ENCODE assay signal across 12 cellular contexts in genomic region chr17:49647256-49647585, GRCh38. TPM values are rescaled to one million over a fixed set of nuclear protein-coding genes. Genes with fewer than 3 reads are reported as not detected.
DNase-seq lines count a peak whose midpoint lies in the region; ATAC-seq, FAIRE-seq and TF ChIP-seq lines count a peak whose summit lies in the region.
"Had no signal": no experiment of that assay in that cellular context is flagged by ENCODE, and none has a peak within 500 bp of the region (broad histone marks: within the 10 kb centered on the region; RNA-seq: fewer than 3 reads in every experiment).

No MANE protein-coding gene starts in this region.

- no peak for DNase-seq in activated CD8-positive, alpha-beta memory T cell treated with anti-CD3 and anti-CD28 coated beads, Interleukin-2, amount 10 ng/mL, durations not matched to agents 7 days and 5 days
- no peak for DNase-seq in activated CD8-positive, alpha-beta memory T cell treated with anti-CD3 and anti-CD28 coated beads, Interleukin-2, amount 50 U/mL, for 4 hours
- no peak for DNase-seq in activated naive CD8-positive, alpha-beta T cell treated with anti-CD3 and anti-CD28 coated beads, Interleukin-2, amount 10 ng/mL, durations not matched to agents 7 days and 5 days
- DNase-seq in keratinocyte (ENCODE audit: low read depth, low spot score) (no peak), tibial artery (no peak), COLO668 (lab: John Stamatoyannopoulos, UW; ENCODE audit: unreplicated experiment) (no peak)
- no peak for DNase-seq in effector CD8-positive, alpha-beta T cell (lab: John Stamatoyannopoulos, UW)
- no peak for DNase-seq in CD8-positive, alpha-beta T cell
- DNase-seq: activated CD4-positive, alpha-beta T cell treated with anti-CD3 and anti-CD28 coated beads for 1 hour; DND-41; NCI-H510A treated with DMSO at 0.1 percent for 48 hours had no signal

- H3K9me3 ChIP-seq in keratinocyte (ENCODE audit: control insufficient read depth, low read depth, low read length) (no peaks in the 10 kb centered on the region), tibial artery (no peaks in the 10 kb centered on the region)
- H3K9me3 ChIP-seq in CD8-positive, alpha-beta T cell (ENCODE audit: low read length): no peaks in the 10 kb centered on the region
- H3K9me3 ChIP-seq: adrenal gland had no signal

- H3K36me3 ChIP-seq in keratinocyte (ENCODE audit: control insufficient read depth in 2 of 2, extremely low read depth in 1 of 2, insufficient read depth in 2 of 2, low read length in 2 of 2): no peaks in the 10 kb centered on the region
- no peaks in the 10 kb centered on the region for H3K36me3 ChIP-seq in tibial artery
- H3K36me3 ChIP-seq in CD8-positive, alpha-beta T cell (ENCODE audit: insufficient read depth, low read length): no peaks in the 10 kb centered on the region
- H3K36me3 ChIP-seq: adrenal gland had no signal

- no peaks in the 10 kb centered on the region for H3K27me3 Mint-ChIP-seq in activated CD8-positive, alpha-beta memory T cell treated with anti-CD3 and anti-CD28 coated beads, Interleukin-2, amount 10 ng/mL, durations not matched to agents 7 days and 5 days
- H3K27me3 Mint-ChIP-seq in activated naive CD8-positive, alpha-beta T cell treated with anti-CD3 and anti-CD28 coated beads, Interleukin-2, amount 10 ng/mL, durations not matched to agents 7 days and 5 days: no peaks in the 10 kb centered on the region
- H3K27me3 Mint-ChIP-seq in CD8-positive, alpha-beta T cell (ENCODE audit: low read depth): no peaks in the 10 kb centered on the region

- POLR2A ChIA-PET in activated naive CD8-positive, alpha-beta T cell treated with anti-CD3 and anti-CD28 coated beads, Interleukin-2, amount 10 ng/mL, durations not matched to agents 7 days and 5 days (lab: Charles Lee): no interaction called here
- POLR2A ChIA-PET in CD8-positive, alpha-beta T cell (lab: Charles Lee): interaction anchor here (1.0 kb wide), 1 partner anchor 27 kb away, joined by 4 read pairs; no protein-coding TSS in a partner anchor

- no peak overlapping the region for H3K27ac Mint-ChIP-seq in activated CD8-positive, alpha-beta memory T cell treated with anti-CD3 and anti-CD28 coated beads, Interleukin-2, amount 10 ng/mL, durations not matched to agents 7 days and 5 days
- peak overlapping the region; percentile 71 for H3K27ac Mint-ChIP-seq in activated naive CD8-positive, alpha-beta T cell treated with anti-CD3 and anti-CD28 coated beads, Interleukin-2, amount 10 ng/mL, durations not matched to agents 7 days and 5 days
- no peak overlapping the region for H3K27ac Mint-ChIP-seq in CD8-positive, alpha-beta T cell

- peaks cover 22% of the 10 kb centered on the region for H3K79me2 ChIP-seq in keratinocyte (ENCODE audit: control insufficient read depth, insufficient read depth, low read length)

- ATAC-seq in activated CD8-positive, alpha-beta memory T cell treated with anti-CD3 and anti-CD28 coated beads, Interleukin-2, amount 10 ng/mL, durations not matched to agents 7 days and 5 days: peak; percentile 10
- no peak for ATAC-seq in activated naive CD8-positive, alpha-beta T cell treated with anti-CD3 and anti-CD28 coated beads, Interleukin-2, amount 10 ng/mL, durations not matched to agents 7 days and 5 days (ENCODE audit: low read depth)
- no peak for ATAC-seq in CD8-positive, alpha-beta T cell

- H2AFZ ChIP-seq in keratinocyte (ENCODE audit: control insufficient read depth, low read length): no peak overlapping the region

- H3K27ac ChIP-seq in keratinocyte (ENCODE audit: control insufficient read depth, insufficient read depth, low read length) (peak overlapping the region; percentile 83), tibial artery (peak overlapping the region; percentile 86 to 90)
- H3K27ac ChIP-seq in CD8-positive, alpha-beta T cell (ENCODE audit: low read depth, low read length): no peak overlapping the region

- H3K4me3 Mint-ChIP-seq in activated CD8-positive, alpha-beta memory T cell treated with anti-CD3 and anti-CD28 coated beads, Interleukin-2, amount 10 ng/mL, durations not matched to agents 7 days and 5 days: no peak overlapping the region
- H3K4me3 Mint-ChIP-seq in activated naive CD8-positive, alpha-beta T cell treated with anti-CD3 and anti-CD28 coated beads, Interleukin-2, amount 10 ng/mL, durations not matched to agents 7 days and 5 days: peak overlapping the region; percentile 31
- no peak overlapping the region for H3K4me3 Mint-ChIP-seq in CD8-positive, alpha-beta T cell

- intact Hi-C loops in tibial artery (cut with DNase I; ENCODE audit: low total_unique reads): no loop called here
- intact Hi-C loops in CD8-positive, alpha-beta T cell (cut with DNase I, micrococcal nuclease): no loop called here

- H3K4me3 ChIP-seq in keratinocyte (ENCODE audit: control insufficient read depth in 2 of 3, extremely low read depth in 1 of 3, insufficient read depth in 2 of 3, low read depth in 1 of 3, low read length in 3 of 3) (peak overlapping the region in 2 of 3 experiments; percentile 23 to 29), tibial artery (peak overlapping the region; percentile 36 to 37)
- H3K4me3 ChIP-seq in CD8-positive, alpha-beta T cell (ENCODE audit: low read depth, low read length): no peak overlapping the region

- dilution Hi-C loops in keratinocyte (cut with MboI; ENCODE audit: extremely low pct_ligation_motif_present, low sequenced_read_pairs): no loop called here

- no peaks in the 10 kb centered on the region for H4K20me1 ChIP-seq in keratinocyte (ENCODE audit: control insufficient read depth, extremely low read depth, insufficient read depth, low read length)

- no peak overlapping the region for H3K9ac ChIP-seq in keratinocyte (ENCODE audit: control insufficient read depth, extremely low read depth, insufficient read depth, low read length)

- H3K27me3 ChIP-seq in keratinocyte (ENCODE audit: control insufficient read depth, extremely low read depth, insufficient read depth, low read length) (no peaks in the 10 kb centered on the region), tibial artery (no peaks in the 10 kb centered on the region)
- H3K27me3 ChIP-seq in CD8-positive, alpha-beta T cell (ENCODE audit: insufficient read depth, low read length): no peaks in the 10 kb centered on the region
- H3K27me3 ChIP-seq: adrenal gland had no signal

- TF ChIP-seq CTCF in keratinocyte (optimal IDR thresholded peaks at IDR 0.05 in 1 of 3, IDR thresholded peaks at IDR 0.05 in 1 of 3, conservative IDR thresholded peaks at IDR 0.05 in 1 of 3; ENCODE audit: extremely low read depth in 1 of 3, insufficient read depth in 2 of 3, low read length in 3 of 3): no peak
- no peak for TF ChIP-seq CTCF in tibial artery (IDR thresholded peaks at IDR 0.05)
- TF ChIP-seq CTCF in CD8-positive, alpha-beta T cell (IDR thresholded peaks at IDR 0.05): no peak

- peaks cover 29% of the 10 kb centered on the region for H3K4me1 Mint-ChIP-seq in activated CD8-positive, alpha-beta memory T cell treated with anti-CD3 and anti-CD28 coated beads, Interleukin-2, amount 10 ng/mL, durations not matched to agents 7 days and 5 days
- H3K4me1 Mint-ChIP-seq in activated naive CD8-positive, alpha-beta T cell treated with anti-CD3 and anti-CD28 coated beads, Interleukin-2, amount 10 ng/mL, durations not matched to agents 7 days and 5 days: peaks cover 33% of the 10 kb centered on the region
- peaks cover 50% of the 10 kb centered on the region for H3K4me1 Mint-ChIP-seq in CD8-positive, alpha-beta T cell (ENCODE audit: low read depth)

- peak overlapping the region; percentile 97 for H3K4me2 ChIP-seq in keratinocyte (ENCODE audit: control insufficient read depth, extremely low read depth, insufficient read depth, low read depth, low read length)

- no peaks in the 10 kb centered on the region for H3K9me1 ChIP-seq in keratinocyte (ENCODE audit: control insufficient read depth, extremely low read depth, insufficient read depth, low read length)

- CTCF ChIA-PET in activated CD8-positive, alpha-beta memory T cell treated with anti-CD3 and anti-CD28 coated beads, Interleukin-2, amount 10 ng/mL, durations not matched to agents 7 days and 5 days (lab: Charles Lee): interaction anchor here (1.2 to 1.6 kb wide), 4 partner anchors 23 to 91 kb away, joined by 3 to 4 read pairs (median 4); partner anchors contain the start of gene SLC35B1
- CTCF ChIA-PET in CD8-positive, alpha-beta T cell (lab: Charles Lee): interaction anchor here (1.4 kb wide), 1 partner anchor 49 kb away, joined by 7 read pairs; no protein-coding TSS in a partner anchor

- H3K36me3 Mint-ChIP-seq in activated CD8-positive, alpha-beta memory T cell treated with anti-CD3 and anti-CD28 coated beads, Interleukin-2, amount 10 ng/mL, durations not matched to agents 7 days and 5 days: peaks cover 3% of the 10 kb centered on the region
- peaks cover 8% of the 10 kb centered on the region for H3K36me3 Mint-ChIP-seq in activated naive CD8-positive, alpha-beta T cell treated with anti-CD3 and anti-CD28 coated beads, Interleukin-2, amount 10 ng/mL, durations not matched to agents 7 days and 5 days
- H3K36me3 Mint-ChIP-seq in CD8-positive, alpha-beta T cell: peaks cover 15% of the 10 kb centered on the region

- FAIRE-seq in keratinocyte (lab: Jason Lieb, UNC): no peak

- H3K4me1 ChIP-seq in keratinocyte (ENCODE audit: control insufficient read depth, extremely low read depth, insufficient read depth, low read length): peaks cover 32% of the 10 kb centered on the region
- H3K4me1 ChIP-seq in tibial artery: peaks cover 0 to 98% (median 43%) of the 10 kb centered on the region in 4 donors
- peaks cover 20% of the 10 kb centered on the region for H3K4me1 ChIP-seq in CD8-positive, alpha-beta T cell (ENCODE audit: insufficient read depth, low read length)

- no peaks in the 10 kb centered on the region for H3K9me3 Mint-ChIP-seq in activated CD8-positive, alpha-beta memory T cell treated with anti-CD3 and anti-CD28 coated beads, Interleukin-2, amount 10 ng/mL, durations not matched to agents 7 days and 5 days (ENCODE audit: low read depth)
- no peaks in the 10 kb centered on the region for H3K9me3 Mint-ChIP-seq in activated naive CD8-positive, alpha-beta T cell treated with anti-CD3 and anti-CD28 coated beads, Interleukin-2, amount 10 ng/mL, durations not matched to agents 7 days and 5 days
- H3K9me3 Mint-ChIP-seq in CD8-positive, alpha-beta T cell: no peaks in the 10 kb centered on the region

RNA-seq across cellular contexts. Expression of gene SPOP, which starts 30.7 kb away (rescaled TPM):
- total RNA-seq in activated CD8-positive, alpha-beta memory T cell treated with anti-CD3 and anti-CD28 coated beads, Interleukin-2, amount 10 ng/mL, durations not matched to agents 7 days and 5 days: 10 to 100 TPM; 49.7 to 51.5 TPM
- 10 to 100 TPM; 49.6 to 60.6 TPM for total RNA-seq in activated naive CD8-positive, alpha-beta T cell treated with anti-CD3 and anti-CD28 coated beads, Interleukin-2, amount 10 ng/mL, durations not matched to agents 7 days and 5 days
- 24.1 to 27.5 TPM (median 26.0 TPM) in 3 replicates for polyA plus RNA-seq in keratinocyte
- polyA plus RNA-seq in keratinocyte (2011; ENCODE audit: low read depth): 8.4 TPM
- polyA plus RNA-seq in keratinocyte (2011; cell fraction: cytosol; rRNA removed): 21.2 and 22.8 TPM in 2 replicates
- polyA plus RNA-seq in keratinocyte (2011; cell fraction: nucleus; rRNA removed): 23.9 and 31.7 TPM in 2 replicates
- polyA plus RNA-seq in keratinocyte (2012; ENCODE audit: low replicate concordance): 16.5 and 19.0 TPM in 2 replicates
- 29.5 to 47.1 TPM (median 42.2 TPM) in 3 replicates for polyA minus RNA-seq in keratinocyte
- 17.8 TPM for polyA minus RNA-seq in keratinocyte (2011; cell fraction: cytosol; rRNA and poly(A)+ RNA removed)
- 13.1 and 24.4 TPM in 2 replicates for polyA minus RNA-seq in keratinocyte (2011; cell fraction: nucleus; rRNA and poly(A)+ RNA removed)
- 10 to 100 TPM; 30.5 to 34.3 TPM for total RNA-seq in CD8-positive, alpha-beta T cell
